In genomic region chr10:23528419-23528818, GRCh38 we compare ENCODE assay signal across 23 cellular contexts.
"Had no signal": no experiment of that assay in that cellular context is flagged by ENCODE, and none has a peak within 500 bp of the region (broad histone marks: within the 10 kb centered on the region; RNA-seq: fewer than 3 reads in every experiment).

No MANE protein-coding gene starts in this region.

- H3K4me3 ChIP-seq: hepatocyte, left ventricle myocardium inferior, lung, mucosa of descending colon, ovary, right atrium auricular region, right lobe of liver, smooth muscle cell, tibial nerve, uterus had no signal

- DNase-seq: islet precursor cell; left ventricle myocardium inferior; midbrain; mucosa of descending colon; naive thymus-derived CD4-positive, alpha-beta T cell; ovary; right lobe of liver; stimulated activated CD4-positive, alpha-beta T cell treated with anti-CD3 and anti-CD28 coated beads, Interleukin-1b, Interleukin-23, amount 100 ng/mL, for 48 hours; stimulated activated CD4-positive, alpha-beta T cell treated with anti-CD3 and anti-CD28 coated beads, Interleukin-2, amount 100 ng/mL, for 48 hours; stimulated activated CD4-positive, alpha-beta T cell treated with anti-CD3 and anti-CD28 coated beads, Interleukin-4, amount 100 ng/mL, for 4 hours; stimulated activated CD8-positive, alpha-beta memory T cell treated with anti-CD3 and anti-CD28 coated beads, Interleukin-4, amount 100 ng/mL, for 48 hours; stimulated activated naive CD4-positive, alpha-beta T cell treated with Interleukin-2 at 50 U/mL for 16 hours; substantia nigra; uterus had no signal

- ATAC-seq: mucosa of descending colon; naive thymus-derived CD4-positive, alpha-beta T cell; natural killer cell treated with Interleukin-12 subunit alpha and Interleukin-12 subunit beta and Interleukin-15 and Interleukin-18, amount 100 ng/mL, for 72 hours; right lobe of liver; stimulated activated memory B cell treated with anti-CD40 and anti-IgM and Interleukin-4, amounts not matched to agents 10 μg/mL and 1 μg/mL and 100 μg/mL, for 72 hours had no signal

- H3K27ac ChIP-seq: hepatocyte, left ventricle myocardium inferior, ovary, right atrium auricular region, right lobe of liver, tibial nerve, uterus had no signal

- H3K4me3 Mint-ChIP-seq: naive thymus-derived CD4-positive, alpha-beta T cell; natural killer cell treated with Interleukin-12 subunit alpha and Interleukin-12 subunit beta and Interleukin-15 and Interleukin-18, amount 100 ng/mL, for 72 hours; stimulated activated memory B cell treated with anti-CD40 and anti-IgM and Interleukin-4, amounts not matched to agents 10 μg/mL and 1 μg/mL and 100 μg/mL, for 72 hours; type B pancreatic cell had no signal

- H3K27me3 Mint-ChIP-seq: naive thymus-derived CD4-positive, alpha-beta T cell had no signal

- H3K4me1 ChIP-seq: left ventricle myocardium inferior, right atrium auricular region, right lobe of liver, tibial nerve, uterus had no signal

- H3K4me2 ChIP-seq: hepatocyte, smooth muscle cell had no signal

- H3K27ac Mint-ChIP-seq: naive thymus-derived CD4-positive, alpha-beta T cell; natural killer cell treated with Interleukin-12 subunit alpha and Interleukin-12 subunit beta and Interleukin-15 and Interleukin-18, amount 100 ng/mL, for 72 hours; progenitor cell of endocrine pancreas; stimulated activated memory B cell treated with anti-CD40 and anti-IgM and Interleukin-4, amounts not matched to agents 10 μg/mL and 1 μg/mL and 100 μg/mL, for 72 hours; type B pancreatic cell had no signal

- H3K36me3 Mint-ChIP-seq: naive thymus-derived CD4-positive, alpha-beta T cell; natural killer cell treated with Interleukin-12 subunit alpha and Interleukin-12 subunit beta and Interleukin-15 and Interleukin-18, amount 100 ng/mL, for 72 hours; stimulated activated memory B cell treated with anti-CD40 and anti-IgM and Interleukin-4, amounts not matched to agents 10 μg/mL and 1 μg/mL and 100 μg/mL, for 72 hours; type B pancreatic cell had no signal

- H3K36me3 ChIP-seq: left ventricle myocardium inferior, ovary, right atrium auricular region, right lobe of liver, tibial nerve, uterus had no signal

- H3K9me3 Mint-ChIP-seq: naive thymus-derived CD4-positive, alpha-beta T cell; natural killer cell treated with Interleukin-12 subunit alpha and Interleukin-12 subunit beta and Interleukin-15 and Interleukin-18, amount 100 ng/mL, for 72 hours; stimulated activated memory B cell treated with anti-CD40 and anti-IgM and Interleukin-4, amounts not matched to agents 10 μg/mL and 1 μg/mL and 100 μg/mL, for 72 hours; type B pancreatic cell had no signal

- H3K79me2 ChIP-seq: hepatocyte had no signal

- H3K27me3 ChIP-seq: ovary, right atrium auricular region, right lobe of liver, tibial nerve, uterus had no signal
